ENCODE assay signal across 2 cellular contexts in genomic region chr7:36979810-36980248, GRCh38.
TF ChIP-seq lines count a peak whose summit lies in the region.

No MANE protein-coding gene starts in this region.

TF ChIP-seq in SK-N-SH treated with all-trans-retinoic acid at 6 μM for 48 hours, 23 proteins besides CTCF, POLR2A, EP300 and RAD21 (continued from another document):
- TF ChIP-seq, protein P1, sequence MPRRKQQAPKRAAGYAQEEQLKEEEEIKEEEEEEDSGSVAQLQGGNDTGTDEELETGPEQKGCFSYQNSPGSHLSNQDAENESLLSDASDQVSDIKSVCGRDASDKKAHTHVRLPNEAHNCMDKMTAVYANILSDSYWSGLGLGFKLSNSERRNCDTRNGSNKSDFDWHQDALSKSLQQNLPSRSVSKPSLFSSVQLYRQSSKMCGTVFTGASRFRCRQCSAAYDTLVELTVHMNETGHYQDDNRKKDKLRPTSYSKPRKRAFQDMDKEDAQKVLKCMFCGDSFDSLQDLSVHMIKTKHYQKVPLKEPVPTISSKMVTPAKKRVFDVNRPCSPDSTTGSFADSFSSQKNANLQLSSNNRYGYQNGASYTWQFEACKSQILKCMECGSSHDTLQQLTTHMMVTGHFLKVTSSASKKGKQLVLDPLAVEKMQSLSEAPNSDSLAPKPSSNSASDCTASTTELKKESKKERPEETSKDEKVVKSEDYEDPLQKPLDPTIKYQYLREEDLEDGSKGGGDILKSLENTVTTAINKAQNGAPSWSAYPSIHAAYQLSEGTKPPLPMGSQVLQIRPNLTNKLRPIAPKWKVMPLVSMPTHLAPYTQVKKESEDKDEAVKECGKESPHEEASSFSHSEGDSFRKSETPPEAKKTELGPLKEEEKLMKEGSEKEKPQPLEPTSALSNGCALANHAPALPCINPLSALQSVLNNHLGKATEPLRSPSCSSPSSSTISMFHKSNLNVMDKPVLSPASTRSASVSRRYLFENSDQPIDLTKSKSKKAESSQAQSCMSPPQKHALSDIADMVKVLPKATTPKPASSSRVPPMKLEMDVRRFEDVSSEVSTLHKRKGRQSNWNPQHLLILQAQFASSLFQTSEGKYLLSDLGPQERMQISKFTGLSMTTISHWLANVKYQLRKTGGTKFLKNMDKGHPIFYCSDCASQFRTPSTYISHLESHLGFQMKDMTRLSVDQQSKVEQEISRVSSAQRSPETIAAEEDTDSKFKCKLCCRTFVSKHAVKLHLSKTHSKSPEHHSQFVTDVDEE (CRISPR knock-in tag; IDR thresholded peaks at IDR 0.05) = peak; percentile 69; the same call in 1 of the 2 replicates
- TF ChIP-seq CSDC2 (CRISPR knock-in tag; IDR thresholded peaks at IDR 0.05) (peak; percentile 88), POU6F1 (CRISPR knock-in tag; IDR thresholded peaks at IDR 0.05; ENCODE audit: borderline replicate concordance, low read depth) (peak; percentile 12; the same call in 1 of the 2 replicates), OSR1 (CRISPR knock-in tag; IDR thresholded peaks at IDR 0.05) (no peak), ZNF8 (CRISPR knock-in tag; IDR thresholded peaks at IDR 0.05) (no peak), ZNF70 (CRISPR knock-in tag; IDR thresholded peaks at IDR 0.05) (no peak), ZC3H10 (CRISPR knock-in tag; IDR thresholded peaks at IDR 0.05) (no peak), PPARA (CRISPR knock-in tag; IDR thresholded peaks at IDR 0.05; ENCODE audit: borderline replicate concordance) (no peak), SNAI2 (CRISPR knock-in tag; IDR thresholded peaks at IDR 0.05) (peak; percentile 91), ZNF565 (CRISPR knock-in tag; conservative IDR thresholded peaks at IDR 0.05; ENCODE audit: low read depth) (no peak), CREB5 (CRISPR knock-in tag; IDR thresholded peaks at IDR 0.05; ENCODE audit: low read depth) (peak; percentile 55), ESRRG (CRISPR knock-in tag; IDR thresholded peaks at IDR 0.05) (no peak), BACH2 (CRISPR knock-in tag; IDR thresholded peaks at IDR 0.05; ENCODE audit: borderline replicate concordance) (no peak), ZFP30 (CRISPR knock-in tag; IDR thresholded peaks at IDR 0.05) (no peak), GLIS3 (CRISPR knock-in tag; IDR thresholded peaks at IDR 0.05) (no peak; the same call in 1 of the 2 replicates), ISL1 (CRISPR knock-in tag; IDR thresholded peaks at IDR 0.05) (peak; percentile 91), CSRNP3 (CRISPR knock-in tag; IDR thresholded peaks at IDR 0.05) (no peak)
- TF ChIP-seq, protein P2, sequence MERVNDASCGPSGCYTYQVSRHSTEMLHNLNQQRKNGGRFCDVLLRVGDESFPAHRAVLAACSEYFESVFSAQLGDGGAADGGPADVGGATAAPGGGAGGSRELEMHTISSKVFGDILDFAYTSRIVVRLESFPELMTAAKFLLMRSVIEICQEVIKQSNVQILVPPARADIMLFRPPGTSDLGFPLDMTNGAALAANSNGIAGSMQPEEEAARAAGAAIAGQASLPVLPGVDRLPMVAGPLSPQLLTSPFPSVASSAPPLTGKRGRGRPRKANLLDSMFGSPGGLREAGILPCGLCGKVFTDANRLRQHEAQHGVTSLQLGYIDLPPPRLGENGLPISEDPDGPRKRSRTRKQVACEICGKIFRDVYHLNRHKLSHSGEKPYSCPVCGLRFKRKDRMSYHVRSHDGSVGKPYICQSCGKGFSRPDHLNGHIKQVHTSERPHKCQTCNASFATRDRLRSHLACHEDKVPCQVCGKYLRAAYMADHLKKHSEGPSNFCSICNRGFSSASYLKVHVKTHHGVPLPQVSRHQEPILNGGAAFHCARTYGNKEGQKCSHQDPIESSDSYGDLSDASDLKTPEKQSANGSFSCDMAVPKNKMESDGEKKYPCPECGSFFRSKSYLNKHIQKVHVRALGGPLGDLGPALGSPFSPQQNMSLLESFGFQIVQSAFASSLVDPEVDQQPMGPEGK (CRISPR knock-in tag; IDR thresholded peaks at IDR 0.05; ENCODE audit: borderline replicate concordance) = no peak
TF ChIP-seq in SK-N-SH treated with all-trans-retinoic acid at 6 μM for 48 hours: peak in this region for 8.

TF ChIP-seq in SK-N-SH, 30 proteins besides CTCF, POLR2A, EP300 and RAD21 (continued from another document):
- TF ChIP-seq, protein P3, sequence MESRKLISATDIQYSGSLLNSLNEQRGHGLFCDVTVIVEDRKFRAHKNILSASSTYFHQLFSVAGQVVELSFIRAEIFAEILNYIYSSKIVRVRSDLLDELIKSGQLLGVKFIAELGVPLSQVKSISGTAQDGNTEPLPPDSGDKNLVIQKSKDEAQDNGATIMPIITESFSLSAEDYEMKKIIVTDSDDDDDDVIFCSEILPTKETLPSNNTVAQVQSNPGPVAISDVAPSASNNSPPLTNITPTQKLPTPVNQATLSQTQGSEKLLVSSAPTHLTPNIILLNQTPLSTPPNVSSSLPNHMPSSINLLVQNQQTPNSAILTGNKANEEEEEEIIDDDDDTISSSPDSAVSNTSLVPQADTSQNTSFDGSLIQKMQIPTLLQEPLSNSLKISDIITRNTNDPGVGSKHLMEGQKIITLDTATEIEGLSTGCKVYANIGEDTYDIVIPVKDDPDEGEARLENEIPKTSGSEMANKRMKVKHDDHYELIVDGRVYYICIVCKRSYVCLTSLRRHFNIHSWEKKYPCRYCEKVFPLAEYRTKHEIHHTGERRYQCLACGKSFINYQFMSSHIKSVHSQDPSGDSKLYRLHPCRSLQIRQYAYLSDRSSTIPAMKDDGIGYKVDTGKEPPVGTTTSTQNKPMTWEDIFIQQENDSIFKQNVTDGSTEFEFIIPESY (IDR thresholded peaks at IDR 0.05; ENCODE audit: borderline replicate concordance, low read depth) = no peak
- TF ChIP-seq, protein P4, sequence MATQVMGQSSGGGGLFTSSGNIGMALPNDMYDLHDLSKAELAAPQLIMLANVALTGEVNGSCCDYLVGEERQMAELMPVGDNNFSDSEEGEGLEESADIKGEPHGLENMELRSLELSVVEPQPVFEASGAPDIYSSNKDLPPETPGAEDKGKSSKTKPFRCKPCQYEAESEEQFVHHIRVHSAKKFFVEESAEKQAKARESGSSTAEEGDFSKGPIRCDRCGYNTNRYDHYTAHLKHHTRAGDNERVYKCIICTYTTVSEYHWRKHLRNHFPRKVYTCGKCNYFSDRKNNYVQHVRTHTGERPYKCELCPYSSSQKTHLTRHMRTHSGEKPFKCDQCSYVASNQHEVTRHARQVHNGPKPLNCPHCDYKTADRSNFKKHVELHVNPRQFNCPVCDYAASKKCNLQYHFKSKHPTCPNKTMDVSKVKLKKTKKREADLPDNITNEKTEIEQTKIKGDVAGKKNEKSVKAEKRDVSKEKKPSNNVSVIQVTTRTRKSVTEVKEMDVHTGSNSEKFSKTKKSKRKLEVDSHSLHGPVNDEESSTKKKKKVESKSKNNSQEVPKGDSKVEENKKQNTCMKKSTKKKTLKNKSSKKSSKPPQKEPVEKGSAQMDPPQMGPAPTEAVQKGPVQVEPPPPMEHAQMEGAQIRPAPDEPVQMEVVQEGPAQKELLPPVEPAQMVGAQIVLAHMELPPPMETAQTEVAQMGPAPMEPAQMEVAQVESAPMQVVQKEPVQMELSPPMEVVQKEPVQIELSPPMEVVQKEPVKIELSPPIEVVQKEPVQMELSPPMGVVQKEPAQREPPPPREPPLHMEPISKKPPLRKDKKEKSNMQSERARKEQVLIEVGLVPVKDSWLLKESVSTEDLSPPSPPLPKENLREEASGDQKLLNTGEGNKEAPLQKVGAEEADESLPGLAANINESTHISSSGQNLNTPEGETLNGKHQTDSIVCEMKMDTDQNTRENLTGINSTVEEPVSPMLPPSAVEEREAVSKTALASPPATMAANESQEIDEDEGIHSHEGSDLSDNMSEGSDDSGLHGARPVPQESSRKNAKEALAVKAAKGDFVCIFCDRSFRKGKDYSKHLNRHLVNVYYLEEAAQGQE (IDR thresholded peaks at IDR 0.05; ENCODE audit: low read depth, low read length) = no peak
- TF ChIP-seq TAF1 (IDR thresholded peaks at IDR 0.05; ENCODE audit: borderline replicate concordance, low read depth, low read length) (no peak), TCF12 (IDR thresholded peaks at IDR 0.05) (no peak), RCOR1 (IDR thresholded peaks at IDR 0.05; ENCODE audit: low read length) (no peak)
